8 cellular contexts compared by ENCODE assay signal in the genomic region with DNA sequence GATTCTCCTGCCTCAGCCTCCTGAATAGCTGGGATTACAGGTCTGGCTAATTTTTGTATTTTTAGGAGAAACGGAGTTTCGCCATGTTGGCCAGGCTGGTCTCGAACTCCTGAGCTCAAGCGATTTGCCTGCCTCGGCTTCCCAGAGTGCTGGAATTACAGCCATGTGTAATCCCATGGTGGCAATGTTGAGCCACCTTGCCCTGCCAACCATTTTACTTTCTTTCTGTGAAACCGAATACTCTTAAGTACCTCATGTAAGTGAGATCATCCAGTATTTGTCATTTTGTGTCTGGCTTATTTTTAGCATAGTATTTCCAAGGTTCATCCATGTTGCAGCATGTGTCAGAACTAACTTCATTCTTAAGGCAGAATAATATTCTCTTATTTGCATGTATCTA. TPM values are rescaled to one million over a fixed set of nuclear protein-coding genes. Genes with fewer than 3 reads are reported as not detected.
DNase-seq lines count a peak whose midpoint lies in the region; ATAC-seq and TF ChIP-seq lines count a peak whose summit lies in the region.

No MANE protein-coding gene starts in this region.

- DNase-seq in COLO668 (lab: John Stamatoyannopoulos, UW; ENCODE audit: unreplicated experiment) (peak; percentile 16), NCI-H526 (lab: John Stamatoyannopoulos, UW) (peak; percentile 35 to 39), osteocyte (ENCODE audit: extremely low spot score, unreplicated experiment) (no peak), SKM-1 (lab: John Stamatoyannopoulos, UW; ENCODE audit: unreplicated experiment) (no peak), NCI-H748 treated with DMSO at 0.1 percent for 48 hours (lab: John Stamatoyannopoulos, UW) (no peak)

- peaks cover 55 to 72% of the 10 kb centered on the region in 2 donors for H3K4me1 ChIP-seq in duodenal mucosa (ENCODE audit: control insufficient read depth in 1 of 2, insufficient read depth in 2 of 2, low read length in 2 of 2)

- no peaks in the 10 kb centered on the region for H3K27me3 ChIP-seq in duodenal mucosa (ENCODE audit: control insufficient read depth in 1 of 2, insufficient read depth in 2 of 2, low read length in 2 of 2)

- peaks cover 82% of the 10 kb centered on the region for H3K4me1 Mint-ChIP-seq in osteocyte (ENCODE audit: unreplicated experiment)

- no peaks in the 10 kb centered on the region for H3K9me3 ChIP-seq in duodenal mucosa (ENCODE audit: control insufficient read depth in 1 of 2, low read length in 2 of 2)

- no peaks in the 10 kb centered on the region for H3K36me3 ChIP-seq in duodenal mucosa (ENCODE audit: control insufficient read depth in 1 of 2, insufficient read depth in 2 of 2, low read length in 2 of 2)

- H3K36me3 Mint-ChIP-seq in osteocyte (ENCODE audit: unreplicated experiment): peaks cover 5% of the 10 kb centered on the region

- H3K27me3 Mint-ChIP-seq in osteocyte (ENCODE audit: unreplicated experiment): no peaks in the 10 kb centered on the region

- peak overlapping the region; percentile 90 for H3K27ac Mint-ChIP-seq in osteocyte (ENCODE audit: unreplicated experiment)

- ATAC-seq in HG03378 (IDR thresholded peaks at IDR 0.05; ENCODE audit: unreplicated experiment) (no peak), HG03521 (IDR thresholded peaks at IDR 0.05; ENCODE audit: unreplicated experiment) (no peak)

- no peak overlapping the region for H3K4me3 Mint-ChIP-seq in osteocyte (ENCODE audit: unreplicated experiment)

- no peak overlapping the region for H3K27ac ChIP-seq in duodenal mucosa (ENCODE audit: low read depth, low read length)

- H3K9ac ChIP-seq in duodenal mucosa (ENCODE audit: low read depth in 1 of 2, low read length in 2 of 2): no peak overlapping the region

- H3K4me3 ChIP-seq in duodenal mucosa (ENCODE audit: low read depth in 1 of 2, low read length in 2 of 2): peak overlapping the region; percentile 6 to 40

- no peaks in the 10 kb centered on the region for H3K9me3 Mint-ChIP-seq in osteocyte (ENCODE audit: unreplicated experiment)

- no peak for TF ChIP-seq CTCF in osteocyte (IDR thresholded peaks at IDR 0.05)

RNA-seq across cellular contexts. Expression of a gene that starts 8.2 kb away (rescaled TPM):
- total RNA-seq in osteocyte: 285 and 290 TPM in 2 replicates

Comparison
In these comparisons a context has a peak if more than half of its experiments do, and no peak if none do; other contexts are left out.
1. DNase-seq: peak in COLO668 (single experiment) and NCI-H526 (2 of 2); none in osteocyte (single experiment), SKM-1 (single experiment) and NCI-H748 treated with DMSO at 0.1 percent for 48 hours (single experiment).